9 cellular contexts compared by ENCODE assay signal in the genomic region with DNA sequence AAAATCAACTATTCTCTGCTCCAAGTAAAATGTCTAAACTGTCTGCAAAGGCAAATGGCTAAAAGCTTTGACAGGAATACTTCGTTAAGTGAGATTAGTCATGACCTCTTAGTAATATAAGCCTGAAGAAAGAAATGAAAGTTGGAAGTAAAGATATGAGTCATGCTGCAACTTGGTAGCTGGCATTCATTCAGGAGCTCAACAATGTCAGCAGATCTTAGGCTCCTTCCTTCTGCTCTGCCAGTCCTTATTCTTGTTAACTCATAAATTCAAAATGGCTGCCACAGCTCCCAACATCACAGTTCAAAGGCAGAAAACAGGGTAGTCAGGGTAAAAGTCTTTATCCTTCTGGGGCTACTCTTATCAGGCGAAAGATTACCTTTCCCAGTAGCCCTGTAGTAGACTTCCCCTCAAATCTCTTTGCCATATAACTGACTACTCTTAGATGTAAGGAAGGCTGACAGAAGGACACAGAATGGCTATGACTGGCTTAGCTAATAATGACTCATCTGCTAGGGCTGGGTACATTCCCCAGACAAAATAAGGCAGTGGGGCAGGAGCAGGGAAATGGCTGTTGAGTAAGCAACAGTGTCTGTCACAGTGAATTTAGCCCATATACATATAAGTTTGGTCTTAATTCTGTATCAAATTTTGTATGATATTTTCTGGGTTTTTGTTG. TPM values are rescaled to one million over a fixed set of nuclear protein-coding genes. Genes with fewer than 3 reads are reported as not detected.
DNase-seq lines count a peak whose midpoint lies in the region; ATAC-seq and TF ChIP-seq lines count a peak whose summit lies in the region.
"Had no signal": no experiment of that assay in that cellular context is flagged by ENCODE, and none has a peak within 500 bp of the region (broad histone marks: within the 10 kb centered on the region; RNA-seq: fewer than 3 reads in every experiment).

No MANE protein-coding gene starts in this region.

- H3K9ac ChIP-seq in GM23248 (peak overlapping the region; percentile 84), KMS-11 (no peak overlapping the region)

- ATAC-seq in GM18498 (IDR thresholded peaks at IDR 0.05; ENCODE audit: unreplicated experiment) (peak; percentile 75), WTC11 (no peak)

- peak overlapping the region; percentile 87 for H3K27ac Mint-ChIP-seq in activated naive CD8-positive, alpha-beta T cell
- H3K27ac Mint-ChIP-seq in WTC11, result no peak overlapping the region

- H4K20me1 ChIP-seq in GM23248 (ENCODE audit: insufficient read depth), result no peaks in the 10 kb centered on the region
- H4K20me1 ChIP-seq in KMS-11 (ENCODE audit: insufficient read depth), result no peaks in the 10 kb centered on the region

- H3F3A ChIP-seq in GM23248 (ENCODE audit: insufficient read depth), result peaks cover 28% of the 10 kb centered on the region

- CTCF ChIA-PET in WTC11 (lab: Charles Lee), result no interaction called here

- H3K4me3 ChIP-seq in GM23248 (peak overlapping the region; percentile 68), KMS-11 (IDR thresholded peaks at IDR 0.05; ENCODE audit: insufficient read depth, low read depth, low read length) (no peak overlapping the region), kidney epithelial cell (ENCODE audit: low read depth, low read length) (no peak overlapping the region), stomach (no peak overlapping the region)

- TF ChIP-seq EP300 in stomach (IDR thresholded peaks at IDR 0.05), result no peak

- no peak for TF ChIP-seq POLR2A in stomach (IDR thresholded peaks at IDR 0.05)

- H3K4me1 ChIP-seq in GM23248 (ENCODE audit: insufficient read depth) (peaks cover 30% of the 10 kb centered on the region), KMS-11 (ENCODE audit: low read depth, poor library complexity, severe bottlenecking) (peaks cover 17% of the 10 kb centered on the region), stomach (peaks cover 0 to 26% (median 4%) of the 10 kb centered on the region in 4 donors)

- peak overlapping the region; percentile 35 for H3K4me3 Mint-ChIP-seq in activated naive CD8-positive, alpha-beta T cell
- H3K4me3 Mint-ChIP-seq in WTC11, result no peak overlapping the region

- in situ Hi-C loops in GM23248 (cut with MboI), result no loop called here

- H3K27me3 Mint-ChIP-seq in activated naive CD8-positive, alpha-beta T cell, result no peaks in the 10 kb centered on the region
- H3K27me3 Mint-ChIP-seq in WTC11 (ENCODE audit: low read depth), result no peaks in the 10 kb centered on the region

- intact Hi-C loops in stomach (cut with DNase I; ENCODE audit: low total_unique reads), result no loop called here

- no peaks in the 10 kb centered on the region for H3K79me2 ChIP-seq in GM23248 (ENCODE audit: insufficient read depth)
- no peaks in the 10 kb centered on the region for H3K79me2 ChIP-seq in KMS-11 (ENCODE audit: insufficient read depth, low read depth)

- no peaks in the 10 kb centered on the region for H3K9me2 ChIP-seq in GM23248 (ENCODE audit: insufficient read depth)

- DNase-seq in GM23248, result peak; percentile 98
- DNase-seq in kidney epithelial cell (ENCODE audit: low read depth), result peak; percentile 93
- peak; percentile 46 for DNase-seq in stomach
- no peak for DNase-seq in cerebellum (ENCODE audit: low spot score)
- DNase-seq in WTC11 (ENCODE audit: low spot score), result no peak

- WGBS in GM23248 (ENCODE audit: low coverage in 1 of 2, low lambda C conversion rate in 2 of 2, missing lambda C conversion rate in 2 of 2), 2 experiments, result 0 to 1% methylated on average over 2 of the region's 2 CpGs
- 17 to 45% (median 41%) methylated on average over 2 of the region's 2 CpGs for WGBS in stomach, 5 donors

- H3K36me3 ChIP-seq in GM23248 (ENCODE audit: low read depth), result no peaks in the 10 kb centered on the region
- no peaks in the 10 kb centered on the region for H3K36me3 ChIP-seq in KMS-11 (ENCODE audit: insufficient read depth)
- no peaks in the 10 kb centered on the region for H3K36me3 ChIP-seq in kidney epithelial cell (ENCODE audit: control insufficient read depth, insufficient read depth, low read length)
- no peaks in the 10 kb centered on the region for H3K36me3 ChIP-seq in stomach

- POLR2A ChIA-PET in WTC11 (lab: Charles Lee), result no interaction called here

- peaks cover 22% of the 10 kb centered on the region for H3K4me1 Mint-ChIP-seq in activated naive CD8-positive, alpha-beta T cell (ENCODE audit: low read depth)
- no peaks in the 10 kb centered on the region for H3K4me1 Mint-ChIP-seq in WTC11

- no peaks in the 10 kb centered on the region for H3K9me3 ChIP-seq in GM23248 (ENCODE audit: low read depth)
- H3K9me3 ChIP-seq in stomach, result no peaks in the 10 kb centered on the region

- TF ChIP-seq CTCF in KMS-11 (conservative IDR thresholded peaks at IDR 0.05; ENCODE audit: low read depth, low read length) (no peak), kidney epithelial cell (IDR thresholded peaks at IDR 0.05; ENCODE audit: insufficient read depth, low read length, poor library complexity, severe bottlenecking) (no peak), stomach (IDR thresholded peaks at IDR 0.05) (no peak), WTC11 (IDR thresholded peaks at IDR 0.05) (no peak)

- H3K27me3 ChIP-seq in GM23248 (replicated peaks; ENCODE audit: insufficient read depth) (no peaks in the 10 kb centered on the region), KMS-11 (ENCODE audit: insufficient read depth, low read depth) (no peaks in the 10 kb centered on the region), kidney epithelial cell (ENCODE audit: control insufficient read depth, insufficient read depth, low read length) (no peaks in the 10 kb centered on the region), stomach (no peaks in the 10 kb centered on the region)

- H3K27ac ChIP-seq in GM23248, result peak overlapping the region; percentile 99
- no peak overlapping the region; the same call in 1 of the 2 replicates for H3K27ac ChIP-seq in KMS-11
- peak overlapping the region; percentile 42 to 80 (median 53) for H3K27ac ChIP-seq in stomach

- H3K4me2 ChIP-seq in GM23248 (ENCODE audit: unreplicated experiment), result peak overlapping the region; percentile 88
- H3K4me2 ChIP-seq in KMS-11, result peak overlapping the region; percentile 36; the same call in 1 of the 2 replicates

- H2AFZ ChIP-seq in GM23248 (peak overlapping the region; percentile 90), KMS-11 (ENCODE audit: low read depth) (peak overlapping the region; percentile 53)

- H3K9me3 Mint-ChIP-seq in activated naive CD8-positive, alpha-beta T cell (ENCODE audit: low read depth), result no peaks in the 10 kb centered on the region
- H3K9me3 Mint-ChIP-seq in WTC11, result no peaks in the 10 kb centered on the region; the same call in 1 of the 2 replicates

- no peaks in the 10 kb centered on the region for H3K36me3 Mint-ChIP-seq in activated naive CD8-positive, alpha-beta T cell
- H3K36me3 Mint-ChIP-seq in WTC11, result no peaks in the 10 kb centered on the region

TF ChIP-seq in WTC11, 78 proteins besides CTCF, POLR2A, EP300 and RAD21:
- TF ChIP-seq ZNF317 (CRISPR knock-in tag; IDR thresholded peaks at IDR 0.05; ENCODE audit: borderline replicate concordance, low read depth) (no peak), NR1H2 (CRISPR knock-in tag; IDR thresholded peaks at IDR 0.05) (no peak), ELF4 (CRISPR knock-in tag; IDR thresholded peaks at IDR 0.05; ENCODE audit: low read depth) (no peak), OVOL2 (CRISPR knock-in tag; IDR thresholded peaks at IDR 0.05; ENCODE audit: borderline replicate concordance) (no peak), TEAD4 (CRISPR knock-in tag; IDR thresholded peaks at IDR 0.05) (no peak)

RNA-seq across cellular contexts. Expression of gene C6orf62, which starts 24.4 kb away (rescaled TPM):
- total RNA-seq in GM23248 (2014; rRNA removed; shearing (Covaris generic)), result 107 and 118 TPM in 2 replicates
- polyA plus RNA-seq in GM23248 (2016; fragmentation: Nextera tagmentation; extraction: Ambion mirVana), result 307 and 315 TPM in 2 replicates
- total RNA-seq in kidney epithelial cell, result 126 and 137 TPM in 2 replicates
- 10 to 100 TPM; 29.5 to 87.1 (median 66.5) TPM for total RNA-seq in stomach
- polyA plus RNA-seq in stomach, result 10 to 100 TPM; 34.5 to 40.8 (median 37.4) TPM
- total RNA-seq in cerebellum, result 85.3 TPM
- 74.3 to 86.4 TPM (median 75.9 TPM) in 3 replicates for total RNA-seq in WTC11 (2021)

RNA-seq across cellular contexts. Expression of gene GMNN, which starts 31.3 kb away (rescaled TPM):
- total RNA-seq in GM23248 (2014; rRNA removed; shearing (Covaris generic)), result 8.4 and 16.2 TPM in 2 replicates
- polyA plus RNA-seq in GM23248 (2016; fragmentation: Nextera tagmentation; extraction: Ambion mirVana), result 25.0 and 26.5 TPM in 2 replicates
- total RNA-seq in kidney epithelial cell, result 19.8 and 24.0 TPM in 2 replicates
- total RNA-seq in stomach, result 100 to 1,000 TPM in 1 of 5 donors, 10 to 100 TPM in 2, 1 to 10 TPM in 1, not detected in 1; 2.7 to 142 (median 26.7) TPM
- polyA plus RNA-seq in stomach, result 10 to 100 TPM; 17.3 to 40.7 (median 33.0) TPM
- 14.6 TPM for total RNA-seq in cerebellum
- 83.7 to 98.5 TPM (median 88.5 TPM) in 3 replicates for total RNA-seq in WTC11 (2021)

RNA-seq across cellular contexts. Expression of gene ARMH2, which starts 55.3 kb away (rescaled TPM):
- not detected in 2 replicates for total RNA-seq in GM23248 (2014; rRNA removed; shearing (Covaris generic))
- polyA plus RNA-seq in GM23248 (2016; fragmentation: Nextera tagmentation; extraction: Ambion mirVana) (not detected in 2 replicates), stomach (not detected)
- total RNA-seq in kidney epithelial cell (not detected in 2 replicates), stomach (not detected), cerebellum (not detected), WTC11 (2021) (not detected in 3 replicates)
- polyA plus RNA-seq: adipose tissue had no signal

Comparison
In these comparisons a context has a peak if more than half of its experiments do, and no peak if none do; other contexts are left out.
1. DNase-seq: peak in GM23248 (single experiment), kidney epithelial cell (single experiment) and stomach (single experiment); none in cerebellum (single experiment) and WTC11 (single experiment).